11 cellular contexts compared by ENCODE assay signal in the genomic region with DNA sequence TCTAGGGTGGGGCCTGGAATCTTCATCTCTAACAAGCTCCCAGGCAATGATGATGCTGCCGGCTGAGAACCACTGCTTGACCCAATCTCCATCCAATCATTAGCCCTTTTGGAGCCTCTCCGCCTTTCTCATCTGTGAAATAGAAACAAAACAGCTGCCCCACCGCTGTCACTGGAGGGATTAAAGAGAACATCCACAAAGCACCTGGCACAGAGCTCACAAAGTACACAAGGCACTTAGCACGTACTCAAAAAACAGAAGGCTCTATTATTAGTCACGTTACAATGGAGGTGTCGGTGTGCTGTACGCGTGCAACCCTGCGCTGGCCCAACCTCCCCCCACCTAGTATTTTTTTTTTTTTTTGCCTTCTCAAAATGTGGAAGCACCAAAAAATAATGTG.
DNase-seq lines count a peak whose midpoint lies in the region; ATAC-seq, FAIRE-seq and TF ChIP-seq lines count a peak whose summit lies in the region.
"Had no signal": no experiment of that assay in that cellular context is flagged by ENCODE, and none has a peak within 500 bp of the region (broad histone marks: within the 10 kb centered on the region; RNA-seq: fewer than 3 reads in every experiment).

No MANE protein-coding gene starts in this region.

- WGBS in SK-N-SH (ENCODE audit: low lambda C conversion rate), result 62% methylated on average over 9 of the region's 9 CpGs
- 43% methylated on average over 9 of the region's 9 CpGs for WGBS in HepG2 (ENCODE audit: low lambda C conversion rate)

- H3K4me1 ChIP-seq in SK-N-SH (ENCODE audit: control insufficient read depth in 1 of 2, insufficient read depth in 2 of 2, low read depth in 1 of 2, low read length in 1 of 2) (peaks cover 0 to 6% of the 10 kb centered on the region in 2 experiments; a peak in 1 of 4 replicates), osteoblast (ENCODE audit: insufficient read depth, low read length) (no peaks in the 10 kb centered on the region), HepG2 (ENCODE audit: insufficient read depth, low read length) (no peaks in the 10 kb centered on the region)
- H3K4me1 ChIP-seq: HAP-1 had no signal

- no peak for TF ChIP-seq CTCF in SK-N-SH (IDR thresholded peaks at IDR 0.05)
- no peak for TF ChIP-seq CTCF in bronchial epithelial cell (IDR thresholded peaks at IDR 0.05; ENCODE audit: insufficient read depth, low read length, severe bottlenecking)
- TF ChIP-seq CTCF in osteoblast (IDR thresholded peaks at IDR 0.05; ENCODE audit: extremely low read depth, low read depth, low read length), result no peak
- TF ChIP-seq CTCF in HepG2 (CRISPR knock-in tag; IDR thresholded peaks at IDR 0.05), result no peak

- no peak overlapping the region for H3K4me3 Mint-ChIP-seq in activated T-helper 2 cell treated with anti-CD3 and anti-CD28 coated beads, Interferon-gamma antibody, Interleukin-2, Interleukin-4, amounts not matched to agents 10 μg/mL and 5 μg/mL and 100 μg/mL, durations not matched to agents 14 hours and 24 hours and 36 hours (ENCODE audit: low read depth)
- H3K4me3 Mint-ChIP-seq: neural crest cell had no signal

- POLR2A ChIA-PET in SK-N-SH (lab: Yijun Ruan, JAX), result no interaction called here
- POLR2A ChIA-PET in HepG2 (lab: Yijun Ruan, JAX), result no interaction called here

- H3K9me3 ChIP-seq in SK-N-SH (no peaks in the 10 kb centered on the region), osteoblast (ENCODE audit: low read depth, low read length) (no peaks in the 10 kb centered on the region), HepG2 (ENCODE audit: low read length) (no peaks in the 10 kb centered on the region)
- H3K9me3 ChIP-seq: Caco-2, HAP-1 had no signal

- no TSS peak for BruUV-seq in HepG2 (replicated peaks; lab: Mats Ljungman, UMichigan)

- intact Hi-C loops in HepG2 (cut with micrococcal nuclease; ENCODE audit: unreplicated experiment), result loop anchor here (1.0 to 10.0 kb wide), 5 partner anchors 99 to 621 kb away; partner anchors contain the start of gene ARID1B
- intact Hi-C loops in activated T-helper 2 cell treated with anti-CD3 and anti-CD28 coated beads, Interferon-gamma antibody, Interleukin-2, Interleukin-4, amounts not matched to agents 10 μg/mL and 5 μg/mL and 100 μg/mL, durations not matched to agents 14 hours and 24 hours and 36 hours (cut with micrococcal nuclease), result loop anchor here (1.0 to 10.0 kb wide), 7 partner anchors 121 to 1236 kb away; partner anchors contain the start of gene ARID1B

- no peak overlapping the region for H3K9ac ChIP-seq in SK-N-SH
- H3K9ac ChIP-seq in HepG2 (ENCODE audit: insufficient read depth, low read depth, low read length), result no peak overlapping the region

- no peak for TF ChIP-seq EP300 in SK-N-SH (IDR thresholded peaks at IDR 0.05; ENCODE audit: borderline replicate concordance in 1 of 2, low read depth in 1 of 2, low read length in 1 of 2)
- TF ChIP-seq EP300 in HepG2 (IDR thresholded peaks at IDR 0.05; ENCODE audit: low read depth in 2 of 2, low read length in 2 of 2), result no peak
- no peak for TF ChIP-seq EP300 in HepG2 (CRISPR knock-in tag; IDR thresholded peaks at IDR 0.05; ENCODE audit: borderline replicate concordance)

- in situ Hi-C loops in HepG2 (cut with HindIII; ENCODE audit: extremely low pct_ligation_motif_present, low pct_unique_long_range_greater_than_20kb), result loop anchor here (10.0 to 25.0 kb wide), 4 partner anchors 91 to 624 kb away; no protein-coding TSS in a partner anchor

- ATAC-seq in SK-N-SH treated with all-trans-retinoic acid at 6 μM for 48 hours, result no peak; the same call in 2 of the 3 replicates
- no peak for ATAC-seq in HepG2

- TF ChIP-seq RAD21 in SK-N-SH (IDR thresholded peaks at IDR 0.05; ENCODE audit: low read length) (no peak), HepG2 (CRISPR knock-in tag; IDR thresholded peaks at IDR 0.05) (no peak)

- H3K27me3 Mint-ChIP-seq in activated T-helper 2 cell treated with anti-CD3 and anti-CD28 coated beads, Interferon-gamma antibody, Interleukin-2, Interleukin-4, amounts not matched to agents 10 μg/mL and 5 μg/mL and 100 μg/mL, durations not matched to agents 14 hours and 24 hours and 36 hours (ENCODE audit: low read depth), result peaks cover 5% of the 10 kb centered on the region

- H3K4me2 ChIP-seq in SK-N-SH (no peak overlapping the region), osteoblast (ENCODE audit: insufficient read depth, low read length) (no peak overlapping the region), HepG2 (ENCODE audit: low read depth, low read length) (no peak overlapping the region)

- no peaks in the 10 kb centered on the region for H3K9me2 ChIP-seq in SK-N-SH

- no peaks in the 10 kb centered on the region for H3F3A ChIP-seq in SK-N-SH (replicated peaks; ENCODE audit: insufficient read depth)

- H4K20me1 ChIP-seq in SK-N-SH (ENCODE audit: insufficient read depth) (no peaks in the 10 kb centered on the region), osteoblast (ENCODE audit: insufficient read depth, low read length) (no peaks in the 10 kb centered on the region), HepG2 (ENCODE audit: insufficient read depth, low read length) (no peaks in the 10 kb centered on the region)

- H3K27ac Mint-ChIP-seq in activated T-helper 2 cell treated with anti-CD3 and anti-CD28 coated beads, Interferon-gamma antibody, Interleukin-2, Interleukin-4, amounts not matched to agents 10 μg/mL and 5 μg/mL and 100 μg/mL, durations not matched to agents 14 hours and 24 hours and 36 hours, result no peak overlapping the region

- peaks cover 7% of the 10 kb centered on the region for H3K4me1 Mint-ChIP-seq in activated T-helper 2 cell treated with anti-CD3 and anti-CD28 coated beads, Interferon-gamma antibody, Interleukin-2, Interleukin-4, amounts not matched to agents 10 μg/mL and 5 μg/mL and 100 μg/mL, durations not matched to agents 14 hours and 24 hours and 36 hours (ENCODE audit: low read depth)

- H3K27me3 ChIP-seq in SK-N-SH (ENCODE audit: insufficient read depth), result no peaks in the 10 kb centered on the region
- H3K27me3 ChIP-seq in bronchial epithelial cell (ENCODE audit: control insufficient read depth, insufficient read depth, low read length), result no peaks in the 10 kb centered on the region
- H3K27me3 ChIP-seq in osteoblast (ENCODE audit: insufficient read depth, low read length), result no peaks in the 10 kb centered on the region
- H3K27me3 ChIP-seq in HepG2 (ENCODE audit: control insufficient read depth in 1 of 2, insufficient read depth in 2 of 2, low read length in 2 of 2), result peaks cover 0 to 12% of the 10 kb centered on the region in 2 experiments; a peak in 2 of 5 replicates

- no peaks in the 10 kb centered on the region for H3K36me3 Mint-ChIP-seq in activated T-helper 2 cell treated with anti-CD3 and anti-CD28 coated beads, Interferon-gamma antibody, Interleukin-2, Interleukin-4, amounts not matched to agents 10 μg/mL and 5 μg/mL and 100 μg/mL, durations not matched to agents 14 hours and 24 hours and 36 hours (ENCODE audit: low read depth)

- FAIRE-seq in bronchial epithelial cell (lab: Jason Lieb, UNC), result no peak
- no peak for FAIRE-seq in HepG2 (lab: Jason Lieb, UNC)

- H3K79me2 ChIP-seq in SK-N-SH (ENCODE audit: insufficient read depth), result no peaks in the 10 kb centered on the region
- H3K79me2 ChIP-seq in osteoblast (ENCODE audit: insufficient read depth, low read length), result no peaks in the 10 kb centered on the region
- no peaks in the 10 kb centered on the region for H3K79me2 ChIP-seq in HepG2 (ENCODE audit: insufficient read depth, low read length)

- no peak overlapping the region for H2AFZ ChIP-seq in SK-N-SH (ENCODE audit: low read depth)
- no peak overlapping the region for H2AFZ ChIP-seq in osteoblast (ENCODE audit: low read length)
- H2AFZ ChIP-seq in HepG2 (ENCODE audit: low read length), result no peak overlapping the region

- CTCF ChIA-PET in SK-N-SH (lab: Yijun Ruan, JAX), result interaction anchor here (0.6 to 2.8 kb wide), 6 partner anchors 10 to 401 kb away, joined by 3 to 13 read pairs (median 4); partner anchors contain the start of gene ARID1B
- CTCF ChIA-PET in HepG2 (lab: Yijun Ruan, JAX; ENCODE audit: low intra/inter-chr PET ratio, low total read pairs), result interaction anchor here (1.6 to 2.2 kb wide), 2 partner anchors 99 to 620 kb away, joined by 7 to 12 read pairs; no protein-coding TSS in a partner anchor

- H3K4me3 ChIP-seq in SK-N-SH (ENCODE audit: low read depth in 2 of 2, low read length in 1 of 2), result no peak overlapping the region
- H3K4me3 ChIP-seq in bronchial epithelial cell (ENCODE audit: low read depth, low read length), result no peak overlapping the region
- H3K4me3 ChIP-seq in osteoblast (ENCODE audit: insufficient read depth, low read length), result no peak overlapping the region
- no peak overlapping the region for H3K4me3 ChIP-seq in HepG2 (replicated peaks in 1 of 3; ENCODE audit: insufficient read depth in 1 of 3, low read depth in 2 of 3, low read length in 3 of 3)
- H3K4me3 ChIP-seq: HAP-1 had no signal

- no peak overlapping the region for H3K27ac ChIP-seq in SK-N-SH (ENCODE audit: low read depth in 2 of 2, low read length in 1 of 2)
- no peak overlapping the region for H3K27ac ChIP-seq in osteoblast (ENCODE audit: low read depth, low read length)
- H3K27ac ChIP-seq in HepG2 (ENCODE audit: extremely low read length, insufficient read depth, low read length), result no peak overlapping the region

- TF ChIP-seq POLR2A in HepG2 (IDR thresholded peaks at IDR 0.05; ENCODE audit: insufficient read depth in 1 of 2, low read depth in 2 of 2, low read length in 2 of 2), result no peak

- H3K9me3 Mint-ChIP-seq in activated T-helper 2 cell treated with anti-CD3 and anti-CD28 coated beads, Interferon-gamma antibody, Interleukin-2, Interleukin-4, amounts not matched to agents 10 μg/mL and 5 μg/mL and 100 μg/mL, durations not matched to agents 14 hours and 24 hours and 36 hours, result peaks cover 4% of the 10 kb centered on the region

- H3K36me3 ChIP-seq in SK-N-SH (replicated peaks in 1 of 2; ENCODE audit: control insufficient read depth in 1 of 2, insufficient read depth in 2 of 2, low read length in 1 of 2), result no peaks in the 10 kb centered on the region
- H3K36me3 ChIP-seq in bronchial epithelial cell (ENCODE audit: control insufficient read depth, insufficient read depth, low read length), result no peaks in the 10 kb centered on the region
- H3K36me3 ChIP-seq in osteoblast (ENCODE audit: insufficient read depth, low read length), result no peaks in the 10 kb centered on the region
- no peaks in the 10 kb centered on the region for H3K36me3 ChIP-seq in HepG2 (replicated peaks in 1 of 2; ENCODE audit: control insufficient read depth in 1 of 2, insufficient read depth in 2 of 2, low read length in 2 of 2)
- H3K36me3 ChIP-seq: HAP-1 had no signal

- peak; percentile 28 for DNase-seq in SK-N-SH
- DNase-seq in NCI-H345 (lab: John Stamatoyannopoulos, UW), result peak; percentile 98
- DNase-seq in bronchial epithelial cell (ENCODE audit: low read depth), result peak; percentile 11
- DNase-seq in ureter (ENCODE audit: low spot score), result peak; percentile 50
- no peak for DNase-seq in osteoblast (ENCODE audit: insufficient read length, low spot score, missing footprints)
- DNase-seq in HepG2 (ENCODE audit: low spot score), result no peak
- DNase-seq in activated T-helper 2 cell treated with anti-CD3 and anti-CD28 coated beads, Interferon-gamma antibody, Interleukin-2, Interleukin-4, amounts not matched to agents 10 μg/mL and 5 μg/mL and 100 μg/mL, durations not matched to agents 14 hours and 24 hours and 36 hours (ENCODE audit: low spot score), result no peak

TF ChIP-seq in SK-N-SH treated with all-trans-retinoic acid at 6 μM for 48 hours, 23 proteins besides CTCF, POLR2A, EP300 and RAD21 (continues in another document):
- no peak for TF ChIP-seq ZC3H10 (CRISPR knock-in tag; IDR thresholded peaks at IDR 0.05)

Comparison
In these comparisons a context has a peak if more than half of its experiments do, and no peak if none do; other contexts are left out.
1. DNase-seq: peak in SK-N-SH (single experiment), NCI-H345 (single experiment), bronchial epithelial cell (single experiment) and ureter (single experiment); none in osteoblast (single experiment), HepG2 (single experiment) and activated T-helper 2 cell treated with anti-CD3 and anti-CD28 coated beads, Interferon-gamma antibody, Interleukin-2, Interleukin-4, amounts not matched to agents 10 μg/mL and 5 μg/mL and 100 μg/mL, durations not matched to agents 14 hours and 24 hours and 36 hours (single experiment).